2 cellular contexts compared by ENCODE assay signal in the genomic region with DNA sequence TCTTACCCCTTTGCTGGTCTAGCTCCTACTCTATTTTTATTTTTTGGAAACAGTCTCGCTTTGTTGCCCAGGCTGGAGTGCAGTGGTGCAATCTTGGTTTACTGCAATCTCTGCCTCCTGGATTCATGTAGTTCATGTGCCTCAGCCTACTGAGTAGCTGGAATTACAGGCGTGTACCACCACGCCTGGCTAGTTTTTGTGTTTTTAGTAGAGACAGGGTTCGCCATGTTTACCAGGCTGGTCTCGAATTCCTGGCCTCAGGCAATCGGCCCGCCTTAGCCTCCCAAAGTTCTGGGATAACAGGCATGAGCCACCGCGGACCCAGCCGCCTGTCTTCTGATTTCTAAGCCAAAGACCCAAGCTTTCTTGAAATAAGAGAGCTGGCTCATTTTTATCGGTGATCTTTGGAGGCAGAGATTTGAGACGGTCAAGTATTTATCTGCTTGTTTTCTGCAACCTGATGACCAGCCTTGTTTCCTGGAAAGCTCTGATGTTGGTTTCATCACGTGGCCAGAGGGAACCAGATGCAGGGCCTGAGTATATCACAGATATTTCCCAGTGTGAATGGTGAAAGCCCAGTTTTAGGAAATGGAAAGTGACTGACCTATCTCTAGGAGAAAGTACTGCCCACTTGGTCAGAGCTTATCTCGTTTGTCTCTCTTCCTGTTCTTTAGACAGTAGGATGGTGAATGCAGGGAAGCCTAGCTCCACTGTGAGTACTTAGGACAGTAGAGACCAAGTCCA.
TF ChIP-seq lines count a peak whose summit lies in the region.

No MANE protein-coding gene starts in this region.

TF ChIP-seq in SK-N-SH, 30 proteins besides CTCF, POLR2A, EP300 and RAD21 (continued from another document):
- TF ChIP-seq, protein P1, sequence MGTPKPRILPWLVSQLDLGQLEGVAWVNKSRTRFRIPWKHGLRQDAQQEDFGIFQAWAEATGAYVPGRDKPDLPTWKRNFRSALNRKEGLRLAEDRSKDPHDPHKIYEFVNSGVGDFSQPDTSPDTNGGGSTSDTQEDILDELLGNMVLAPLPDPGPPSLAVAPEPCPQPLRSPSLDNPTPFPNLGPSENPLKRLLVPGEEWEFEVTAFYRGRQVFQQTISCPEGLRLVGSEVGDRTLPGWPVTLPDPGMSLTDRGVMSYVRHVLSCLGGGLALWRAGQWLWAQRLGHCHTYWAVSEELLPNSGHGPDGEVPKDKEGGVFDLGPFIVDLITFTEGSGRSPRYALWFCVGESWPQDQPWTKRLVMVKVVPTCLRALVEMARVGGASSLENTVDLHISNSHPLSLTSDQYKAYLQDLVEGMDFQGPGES (IDR thresholded peaks at IDR 0.05; ENCODE audit: low read depth, low read length) = no peak
- TF ChIP-seq MAX (IDR thresholded peaks at IDR 0.05; ENCODE audit: low read depth) (no peak), JUND (IDR thresholded peaks at IDR 0.05) (no peak), MXI1 (IDR thresholded peaks at IDR 0.05; ENCODE audit: low read depth, low read length) (no peak), POLR2AphosphoS5 (IDR thresholded peaks at IDR 0.05; ENCODE audit: low read depth, low read length) (no peak), YY1 (IDR thresholded peaks at IDR 0.05; ENCODE audit: low read depth) (no peak), SIN3A (IDR thresholded peaks at IDR 0.05; ENCODE audit: borderline replicate concordance, low read depth, low read length) (no peak), RCOR1 (IDR thresholded peaks at IDR 0.05; ENCODE audit: low read length) (no peak), PBX3 (IDR thresholded peaks at IDR 0.05) (no peak), TCF12 (IDR thresholded peaks at IDR 0.05) (no peak)
TF ChIP-seq in SK-N-SH: peak in this region for 0.

TF ChIP-seq in SK-N-SH treated with all-trans-retinoic acid at 6 μM for 48 hours, 23 proteins besides CTCF, POLR2A, EP300 and RAD21 (continued from another document):
- TF ChIP-seq, protein P2, sequence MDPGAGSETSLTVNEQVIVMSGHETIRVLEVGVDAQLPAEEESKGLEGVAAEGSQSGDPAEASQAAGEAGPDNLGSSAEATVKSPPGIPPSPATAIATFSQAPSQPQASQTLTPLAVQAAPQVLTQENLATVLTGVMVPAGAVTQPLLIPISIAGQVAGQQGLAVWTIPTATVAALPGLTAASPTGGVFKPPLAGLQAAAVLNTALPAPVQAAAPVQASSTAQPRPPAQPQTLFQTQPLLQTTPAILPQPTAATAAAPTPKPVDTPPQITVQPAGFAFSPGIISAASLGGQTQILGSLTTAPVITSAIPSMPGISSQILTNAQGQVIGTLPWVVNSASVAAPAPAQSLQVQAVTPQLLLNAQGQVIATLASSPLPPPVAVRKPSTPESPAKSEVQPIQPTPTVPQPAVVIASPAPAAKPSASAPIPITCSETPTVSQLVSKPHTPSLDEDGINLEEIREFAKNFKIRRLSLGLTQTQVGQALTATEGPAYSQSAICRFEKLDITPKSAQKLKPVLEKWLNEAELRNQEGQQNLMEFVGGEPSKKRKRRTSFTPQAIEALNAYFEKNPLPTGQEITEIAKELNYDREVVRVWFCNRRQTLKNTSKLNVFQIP (CRISPR knock-in tag; IDR thresholded peaks at IDR 0.05; ENCODE audit: borderline replicate concordance, low read depth) = no peak
- no peak for TF ChIP-seq ZFP30 (CRISPR knock-in tag; IDR thresholded peaks at IDR 0.05)
- no peak for TF ChIP-seq TCF4 (CRISPR knock-in tag; IDR thresholded peaks at IDR 0.05; ENCODE audit: borderline replicate concordance)
- no peak for TF ChIP-seq RARB (CRISPR knock-in tag; IDR thresholded peaks at IDR 0.05)
- TF ChIP-seq ARNTL (CRISPR knock-in tag; IDR thresholded peaks at IDR 0.05; ENCODE audit: borderline replicate concordance, low read depth) = no peak
- no peak for TF ChIP-seq ZNF8 (CRISPR knock-in tag; IDR thresholded peaks at IDR 0.05)
- TF ChIP-seq, protein P3, sequence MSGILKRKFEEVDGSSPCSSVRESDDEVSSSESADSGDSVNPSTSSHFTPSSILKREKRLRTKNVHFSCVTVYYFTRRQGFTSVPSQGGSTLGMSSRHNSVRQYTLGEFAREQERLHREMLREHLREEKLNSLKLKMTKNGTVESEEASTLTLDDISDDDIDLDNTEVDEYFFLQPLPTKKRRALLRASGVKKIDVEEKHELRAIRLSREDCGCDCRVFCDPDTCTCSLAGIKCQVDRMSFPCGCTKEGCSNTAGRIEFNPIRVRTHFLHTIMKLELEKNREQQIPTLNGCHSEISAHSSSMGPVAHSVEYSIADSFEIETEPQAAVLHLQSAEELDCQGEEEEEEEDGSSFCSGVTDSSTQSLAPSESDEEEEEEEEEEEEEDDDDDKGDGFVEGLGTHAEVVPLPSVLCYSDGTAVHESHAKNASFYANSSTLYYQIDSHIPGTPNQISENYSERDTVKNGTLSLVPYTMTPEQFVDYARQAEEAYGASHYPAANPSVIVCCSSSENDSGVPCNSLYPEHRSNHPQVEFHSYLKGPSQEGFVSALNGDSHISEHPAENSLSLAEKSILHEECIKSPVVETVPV (CRISPR knock-in tag; IDR thresholded peaks at IDR 0.05) = no peak
- TF ChIP-seq ZNF565 (CRISPR knock-in tag; conservative IDR thresholded peaks at IDR 0.05; ENCODE audit: low read depth) = no peak
- no peak for TF ChIP-seq OSR1 (CRISPR knock-in tag; IDR thresholded peaks at IDR 0.05)
- no peak for TF ChIP-seq PATZ1 (CRISPR knock-in tag; IDR thresholded peaks at IDR 0.05; ENCODE audit: borderline replicate concordance)
- no peak for TF ChIP-seq ZFP3 (CRISPR knock-in tag; IDR thresholded peaks at IDR 0.05)
- TF ChIP-seq ZNF70 (CRISPR knock-in tag; IDR thresholded peaks at IDR 0.05) = no peak
- no peak for TF ChIP-seq CSDC2 (CRISPR knock-in tag; IDR thresholded peaks at IDR 0.05)
- no peak for TF ChIP-seq PPARA (CRISPR knock-in tag; IDR thresholded peaks at IDR 0.05; ENCODE audit: borderline replicate concordance)
- no peak for TF ChIP-seq TOX (CRISPR knock-in tag; IDR thresholded peaks at IDR 0.05; ENCODE audit: borderline replicate concordance)
- no peak for TF ChIP-seq CREB5 (CRISPR knock-in tag; IDR thresholded peaks at IDR 0.05; ENCODE audit: low read depth)
